ENCODE assay signal across 9 cellular contexts in the genomic region with DNA sequence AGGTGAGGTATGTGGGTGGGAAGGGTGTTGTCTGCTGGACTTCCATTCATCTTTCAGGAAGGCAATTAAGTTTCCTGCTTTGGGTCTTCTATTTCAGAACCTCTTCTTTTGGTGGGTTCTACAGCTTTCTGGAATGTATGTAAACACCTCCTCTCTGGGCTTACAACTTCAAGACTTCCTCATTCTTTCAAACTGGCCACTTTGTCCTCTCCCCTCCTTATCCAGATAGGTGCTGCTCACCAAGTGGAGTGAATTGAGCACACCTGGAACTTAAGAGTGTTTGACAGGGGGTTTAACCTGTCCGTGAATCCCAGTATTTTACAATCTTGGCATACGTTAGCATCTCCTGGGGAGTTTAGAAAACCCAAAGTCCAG. TPM values are rescaled to one million over a fixed set of nuclear protein-coding genes. Genes with fewer than 3 reads are reported as not detected.
DNase-seq lines count a peak whose midpoint lies in the region; ATAC-seq lines count a peak whose summit lies in the region.
"Had no signal": no experiment of that assay in that cellular context is flagged by ENCODE, and none has a peak within 500 bp of the region (broad histone marks: within the 10 kb centered on the region; RNA-seq: fewer than 3 reads in every experiment).

No MANE protein-coding gene starts in this region.

- POLR2A ChIA-PET in activated CD4-positive, alpha-beta memory T cell treated with anti-CD3 and anti-CD28 coated beads for 36 hours (lab: Charles Lee) = no interaction called here
- POLR2A ChIA-PET in activated CD4-positive, alpha-beta memory T cell treated with anti-CD3 and anti-CD28 coated beads, Interleukin-2, amount 10 ng/mL, durations not matched to agents 7 days and 5 days (lab: Charles Lee) = no interaction called here

- H3K27ac Mint-ChIP-seq in activated CD4-positive, alpha-beta memory T cell treated with anti-CD3 and anti-CD28 coated beads for 36 hours = peak overlapping the region; percentile 3
- no peak overlapping the region for H3K27ac Mint-ChIP-seq in activated CD4-positive, alpha-beta memory T cell treated with anti-CD3 and anti-CD28 coated beads, Interleukin-2, amount 10 ng/mL, durations not matched to agents 7 days and 5 days
- H3K27ac Mint-ChIP-seq in activated naive CD8-positive, alpha-beta T cell = peak overlapping the region; percentile 81
- H3K27ac Mint-ChIP-seq in stimulated activated effector memory CD8-positive, alpha-beta T cell treated with anti-CD3 and anti-CD28 coated beads, Interleukin-12 subunit alpha, Interleukin-12 subunit beta, amount 100 ng/mL, for 72 hours = peak overlapping the region; percentile 32

- DNase-seq in activated CD4-positive, alpha-beta memory T cell treated with anti-CD3 and anti-CD28 coated beads for 36 hours = no peak
- no peak for DNase-seq in activated CD4-positive, alpha-beta memory T cell treated with anti-CD3 and anti-CD28 coated beads, Interleukin-2, amount 10 ng/mL, durations not matched to agents 7 days and 5 days
- DNase-seq in left colon (no peak), DMS79 (lab: John Stamatoyannopoulos, UW) (no peak)
- no peak for DNase-seq in stimulated activated effector memory CD8-positive, alpha-beta T cell treated with anti-CD3 and anti-CD28 coated beads, Interleukin-12 subunit alpha, Interleukin-12 subunit beta, amount 100 ng/mL, for 72 hours (ENCODE audit: low spot score in 2 of 2)
- DNase-seq in stimulated activated CD4-positive, alpha-beta T cell treated with anti-CD3 and anti-CD28 coated beads, Interleukin-4, amount 100 ng/mL, for 24 hours = no peak
- DNase-seq: ACHN had no signal

- no peaks in the 10 kb centered on the region for H3K9me3 Mint-ChIP-seq in activated CD4-positive, alpha-beta memory T cell treated with anti-CD3 and anti-CD28 coated beads for 36 hours
- H3K9me3 Mint-ChIP-seq in activated CD4-positive, alpha-beta memory T cell treated with anti-CD3 and anti-CD28 coated beads, Interleukin-2, amount 10 ng/mL, durations not matched to agents 7 days and 5 days = no peaks in the 10 kb centered on the region
- H3K9me3 Mint-ChIP-seq in activated naive CD8-positive, alpha-beta T cell (ENCODE audit: low read depth) = no peaks in the 10 kb centered on the region
- H3K9me3 Mint-ChIP-seq in stimulated activated effector memory CD8-positive, alpha-beta T cell treated with anti-CD3 and anti-CD28 coated beads, Interleukin-12 subunit alpha, Interleukin-12 subunit beta, amount 100 ng/mL, for 72 hours = no peaks in the 10 kb centered on the region

- H3K4me1 Mint-ChIP-seq in activated CD4-positive, alpha-beta memory T cell treated with anti-CD3 and anti-CD28 coated beads for 36 hours (ENCODE audit: low read depth) = peaks cover 19% of the 10 kb centered on the region
- H3K4me1 Mint-ChIP-seq in activated CD4-positive, alpha-beta memory T cell treated with anti-CD3 and anti-CD28 coated beads, Interleukin-2, amount 10 ng/mL, durations not matched to agents 7 days and 5 days = peaks cover 18% of the 10 kb centered on the region
- H3K4me1 Mint-ChIP-seq in activated naive CD8-positive, alpha-beta T cell (ENCODE audit: low read depth) = peaks cover 16% of the 10 kb centered on the region
- peaks cover 21% of the 10 kb centered on the region for H3K4me1 Mint-ChIP-seq in stimulated activated effector memory CD8-positive, alpha-beta T cell treated with anti-CD3 and anti-CD28 coated beads, Interleukin-12 subunit alpha, Interleukin-12 subunit beta, amount 100 ng/mL, for 72 hours

- intact Hi-C loops in activated CD4-positive, alpha-beta memory T cell treated with anti-CD3 and anti-CD28 coated beads for 36 hours (cut with micrococcal nuclease) = no loop called here
- intact Hi-C loops in left colon (cut with DNase I, micrococcal nuclease) = no loop called here

- peak overlapping the region; percentile 49 for H3K4me3 Mint-ChIP-seq in activated CD4-positive, alpha-beta memory T cell treated with anti-CD3 and anti-CD28 coated beads for 36 hours
- no peak overlapping the region for H3K4me3 Mint-ChIP-seq in activated CD4-positive, alpha-beta memory T cell treated with anti-CD3 and anti-CD28 coated beads, Interleukin-2, amount 10 ng/mL, durations not matched to agents 7 days and 5 days
- peak overlapping the region; percentile 69 for H3K4me3 Mint-ChIP-seq in activated naive CD8-positive, alpha-beta T cell
- H3K4me3 Mint-ChIP-seq in stimulated activated effector memory CD8-positive, alpha-beta T cell treated with anti-CD3 and anti-CD28 coated beads, Interleukin-12 subunit alpha, Interleukin-12 subunit beta, amount 100 ng/mL, for 72 hours = peak overlapping the region; percentile 40

- CTCF ChIA-PET in activated CD4-positive, alpha-beta memory T cell treated with anti-CD3 and anti-CD28 coated beads for 36 hours (lab: Charles Lee) = interaction anchor here (1.2 kb wide), 1 partner anchor 63 kb away, joined by 3 read pairs; no protein-coding TSS in a partner anchor
- CTCF ChIA-PET in activated CD4-positive, alpha-beta memory T cell treated with anti-CD3 and anti-CD28 coated beads, Interleukin-2, amount 10 ng/mL, durations not matched to agents 7 days and 5 days (lab: Charles Lee) = no interaction called here

- H3K27me3 Mint-ChIP-seq in activated CD4-positive, alpha-beta memory T cell treated with anti-CD3 and anti-CD28 coated beads for 36 hours = peaks cover 4% of the 10 kb centered on the region
- H3K27me3 Mint-ChIP-seq in activated CD4-positive, alpha-beta memory T cell treated with anti-CD3 and anti-CD28 coated beads, Interleukin-2, amount 10 ng/mL, durations not matched to agents 7 days and 5 days = no peaks in the 10 kb centered on the region
- H3K27me3 Mint-ChIP-seq in activated naive CD8-positive, alpha-beta T cell = no peaks in the 10 kb centered on the region

- peak; percentile 25 for ATAC-seq in left colon
- no peak for ATAC-seq in stimulated activated effector memory CD8-positive, alpha-beta T cell treated with anti-CD3 and anti-CD28 coated beads, Interleukin-12 subunit alpha, Interleukin-12 subunit beta, amount 100 ng/mL, for 72 hours
- ATAC-seq in HG02571 (IDR thresholded peaks at IDR 0.05; ENCODE audit: unreplicated experiment) = no peak

- H3K36me3 Mint-ChIP-seq in activated CD4-positive, alpha-beta memory T cell treated with anti-CD3 and anti-CD28 coated beads for 36 hours = no peaks in the 10 kb centered on the region
- no peaks in the 10 kb centered on the region for H3K36me3 Mint-ChIP-seq in activated CD4-positive, alpha-beta memory T cell treated with anti-CD3 and anti-CD28 coated beads, Interleukin-2, amount 10 ng/mL, durations not matched to agents 7 days and 5 days (ENCODE audit: low read depth)
- no peaks in the 10 kb centered on the region for H3K36me3 Mint-ChIP-seq in activated naive CD8-positive, alpha-beta T cell
- peaks cover 2% of the 10 kb centered on the region for H3K36me3 Mint-ChIP-seq in stimulated activated effector memory CD8-positive, alpha-beta T cell treated with anti-CD3 and anti-CD28 coated beads, Interleukin-12 subunit alpha, Interleukin-12 subunit beta, amount 100 ng/mL, for 72 hours

RNA-seq across cellular contexts. Expression of gene MRPL33, which starts 5.2 kb away (rescaled TPM):
- 10 to 100 TPM; 83.3 to 84.2 TPM for total RNA-seq in activated CD4-positive, alpha-beta memory T cell treated with anti-CD3 and anti-CD28 coated beads for 36 hours
- 10 to 100 TPM; 58.4 to 58.6 TPM for total RNA-seq in activated CD4-positive, alpha-beta memory T cell treated with anti-CD3 and anti-CD28 coated beads, Interleukin-2, amount 10 ng/mL, durations not matched to agents 7 days and 5 days
- 10 to 100 TPM; 54.3 to 56.7 TPM for total RNA-seq in left colon
